Comparison of ENCODE assay signal across 11 cellular contexts in the genomic region with DNA sequence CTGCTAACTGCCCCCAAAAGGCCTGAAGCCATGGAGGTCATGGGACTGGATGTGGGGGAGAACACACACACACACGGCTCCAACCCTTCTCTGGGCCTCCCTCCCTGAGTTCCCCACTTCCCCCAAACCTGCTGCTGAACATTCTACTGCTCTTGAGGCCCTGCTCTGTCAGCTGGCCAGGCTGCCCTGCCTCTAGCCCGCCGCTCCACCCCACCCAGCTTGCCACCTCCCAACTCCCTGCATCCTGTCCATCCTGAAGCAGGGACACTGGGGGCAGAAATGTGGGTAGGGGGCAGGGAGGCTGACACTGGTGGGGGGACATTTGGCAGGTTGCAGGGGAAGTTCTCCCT. TPM values are rescaled to one million over a fixed set of nuclear protein-coding genes. Genes with fewer than 3 reads are reported as not detected.
DNase-seq lines count a peak whose midpoint lies in the region; ATAC-seq, FAIRE-seq and TF ChIP-seq lines count a peak whose summit lies in the region.
"Had no signal": no experiment of that assay in that cellular context is flagged by ENCODE, and none has a peak within 500 bp of the region (broad histone marks: within the 10 kb centered on the region; RNA-seq: fewer than 3 reads in every experiment).

No MANE protein-coding gene starts in this region.

- peaks cover 12% of the 10 kb centered on the region for H3K23me2 ChIP-seq in H9 (ENCODE audit: insufficient read length, low read depth, low read length, poor library complexity, severe bottlenecking)

- H3T11ph ChIP-seq in H9 (ENCODE audit: low read length): no peak overlapping the region

- peaks cover 40 to 69% of the 10 kb centered on the region in 2 donors for H3K27me3 Mint-ChIP-seq in CD4-positive, alpha-beta memory T cell
- H3K27me3 Mint-ChIP-seq in H9 (ENCODE audit: low read depth) (peaks cover 88% of the 10 kb centered on the region), astrocyte (ENCODE audit: low read depth, unreplicated experiment) (peaks cover 78% of the 10 kb centered on the region)
- peaks cover 40 to 87% (median 50%) of the 10 kb centered on the region in 5 donors for H3K27me3 Mint-ChIP-seq in naive thymus-derived CD8-positive, alpha-beta T cell

- no peak overlapping the region for H4K8ac ChIP-seq in H9 (replicated peaks; ENCODE audit: insufficient read length, low read depth, low read length)

- no peaks in the 10 kb centered on the region for H3K79me1 ChIP-seq in H9 (ENCODE audit: insufficient read depth, low read depth, low read length, poor library complexity, severe bottlenecking)

- no peak overlapping the region for H3K18ac ChIP-seq in H9 (ENCODE audit: insufficient read length, low read depth, low read length)

- no peaks in the 10 kb centered on the region for H3K9me3 Mint-ChIP-seq in CD4-positive, alpha-beta memory T cell
- no peaks in the 10 kb centered on the region; a peak in 1 of 5 replicates for H3K9me3 Mint-ChIP-seq in H9
- H3K9me3 Mint-ChIP-seq in astrocyte (ENCODE audit: unreplicated experiment): no peaks in the 10 kb centered on the region
- peaks cover 0 to 3% (median 0%) of the 10 kb centered on the region in 9 donors for H3K9me3 Mint-ChIP-seq in naive thymus-derived CD8-positive, alpha-beta T cell

- no peak overlapping the region for H3K27ac Mint-ChIP-seq in CD4-positive, alpha-beta memory T cell
- H3K27ac Mint-ChIP-seq in H9 (no peak overlapping the region), astrocyte (ENCODE audit: unreplicated experiment) (no peak overlapping the region)
- H3K27ac Mint-ChIP-seq in naive thymus-derived CD8-positive, alpha-beta T cell: peak overlapping the region in 1 of 10 donors; percentile 34

- peak overlapping the region in 7 of 8 donors; percentile 34 to 89 (median 82) for H3K4me3 Mint-ChIP-seq in CD4-positive, alpha-beta memory T cell
- H3K4me3 Mint-ChIP-seq in H9: peak overlapping the region; percentile 67 to 89; a peak in 4 of 5 replicates
- peak overlapping the region; percentile 40 for H3K4me3 Mint-ChIP-seq in astrocyte (ENCODE audit: unreplicated experiment)
- peak overlapping the region in 7 of 10 donors; percentile 60 to 90 (median 84) for H3K4me3 Mint-ChIP-seq in naive thymus-derived CD8-positive, alpha-beta T cell

- H3K27ac ChIP-seq in CD4-positive, alpha-beta memory T cell (ENCODE audit: low read depth, low read length): no peak overlapping the region
- no peak overlapping the region for H3K27ac ChIP-seq in H9 (ENCODE audit: insufficient read length, low read depth, low read length)
- H3K27ac ChIP-seq in astrocyte (ENCODE audit: low read depth, low read length): no peak overlapping the region

- no peak overlapping the region for H4K5ac ChIP-seq in H9 (ENCODE audit: insufficient read length, low read depth, low read length)

- peaks cover 8% of the 10 kb centered on the region for H3K4me1 ChIP-seq in CD4-positive, alpha-beta memory T cell (ENCODE audit: insufficient read depth, low read length)
- peaks cover 3% of the 10 kb centered on the region; the same call in 1 of the 2 replicates for H3K4me1 ChIP-seq in H9 (ENCODE audit: insufficient read depth, low read length)
- peaks cover 7% of the 10 kb centered on the region for H3K4me1 ChIP-seq in astrocyte (ENCODE audit: insufficient read depth, low read length)

- H3K9ac ChIP-seq in H9 (ENCODE audit: extremely low read depth, insufficient read length, low read length) (no peak overlapping the region), astrocyte (ENCODE audit: low read length) (no peak overlapping the region)

- peaks cover 7 to 24% (median 13%) of the 10 kb centered on the region in 4 donors for H3K4me1 Mint-ChIP-seq in CD4-positive, alpha-beta memory T cell
- peaks cover 29 to 49% of the 10 kb centered on the region in 2 experiments for H3K4me1 Mint-ChIP-seq in H9
- H3K4me1 Mint-ChIP-seq in astrocyte (ENCODE audit: low read depth, unreplicated experiment): peaks cover 3% of the 10 kb centered on the region
- H3K4me1 Mint-ChIP-seq in naive thymus-derived CD8-positive, alpha-beta T cell: peaks cover 11 to 19% (median 12%) of the 10 kb centered on the region in 4 donors

- no peaks in the 10 kb centered on the region for H3K79me2 ChIP-seq in H9 (ENCODE audit: insufficient read depth, low read length)
- H3K79me2 ChIP-seq in astrocyte (ENCODE audit: insufficient read depth, low read length): no peaks in the 10 kb centered on the region

- intact Hi-C loops in CD4-positive, alpha-beta memory T cell (cut with micrococcal nuclease): no loop called here

- no peak overlapping the region for H3K23ac ChIP-seq in H9 (ENCODE audit: insufficient read length, low read depth, low read length)

- H3K36me3 ChIP-seq in CD4-positive, alpha-beta memory T cell (ENCODE audit: insufficient read depth, low read length): no peaks in the 10 kb centered on the region
- no peaks in the 10 kb centered on the region for H3K36me3 ChIP-seq in astrocyte (ENCODE audit: insufficient read depth, low read length)

- no peak for ATAC-seq in naive thymus-derived CD8-positive, alpha-beta T cell

- no CpG with 5 or more reads among the region's 3 CpGs for WGBS in H9 (ENCODE audit: extremely low coverage, insufficient read length, low lambda C conversion rate)

- H3K4ac ChIP-seq in H9 (ENCODE audit: low read depth, low read length): no peak overlapping the region

- no peak overlapping the region for H2BK5ac ChIP-seq in H9 (ENCODE audit: insufficient read length, low read length)

- peak overlapping the region in 1 of 2 donors; percentile 22 for H3K4me3 ChIP-seq in CD4-positive, alpha-beta memory T cell (ENCODE audit: low read length in 2 of 2)
- H3K4me3 ChIP-seq in astrocyte (ENCODE audit: insufficient read depth, low read depth, low read length): no peak overlapping the region

- peaks cover 4% of the 10 kb centered on the region for H4K20me1 ChIP-seq in H9 (ENCODE audit: control insufficient read depth, insufficient read depth, insufficient read length)
- H4K20me1 ChIP-seq in astrocyte (ENCODE audit: insufficient read depth, low read length): peaks cover 13% of the 10 kb centered on the region

- no peak overlapping the region for H4K91ac ChIP-seq in H9 (ENCODE audit: insufficient read length, low read depth, low read length)

- no peaks in the 10 kb centered on the region for H3K36me3 Mint-ChIP-seq in CD4-positive, alpha-beta memory T cell
- H3K36me3 Mint-ChIP-seq in H9 (ENCODE audit: insufficient read depth in 1 of 3, low read depth in 3 of 3): no peaks in the 10 kb centered on the region; a peak in 2 of 7 replicates
- H3K36me3 Mint-ChIP-seq in astrocyte (ENCODE audit: low read depth, unreplicated experiment): no peaks in the 10 kb centered on the region
- H3K36me3 Mint-ChIP-seq in naive thymus-derived CD8-positive, alpha-beta T cell: peaks cover 0 to 14% (median 0%) of the 10 kb centered on the region in 3 donors

- POLR2A ChIA-PET in CD4-positive, alpha-beta memory T cell (lab: Charles Lee; ENCODE audit: partially characterized antibody): interaction anchor here (0.9 kb wide), 1 partner anchor 8 kb away, joined by 4 read pairs; no protein-coding TSS in a partner anchor
- POLR2A ChIA-PET in naive thymus-derived CD8-positive, alpha-beta T cell (lab: Charles Lee): no interaction called here

- no peak overlapping the region for H3K56ac ChIP-seq in H9 (ENCODE audit: insufficient read length, low read depth, low read length)

- H3K4me2 ChIP-seq in H9 (ENCODE audit: insufficient read depth, insufficient read length, low read length): peak overlapping the region; percentile 48
- no peak overlapping the region for H3K4me2 ChIP-seq in astrocyte (ENCODE audit: low read length)

- no peak overlapping the region for H2AK5ac ChIP-seq in H9 (ENCODE audit: insufficient read length, low read length)

- no peak overlapping the region for H3K14ac ChIP-seq in H9 (ENCODE audit: insufficient read depth, low read length)

- H3K27me3 ChIP-seq in CD4-positive, alpha-beta memory T cell (ENCODE audit: insufficient read depth, low read length): peaks cover 34% of the 10 kb centered on the region
- H3K27me3 ChIP-seq in H9 (ENCODE audit: insufficient read depth, low read length) (peaks cover 19% of the 10 kb centered on the region), astrocyte (ENCODE audit: insufficient read depth, low read length) (peaks cover 65% of the 10 kb centered on the region)

- H2BK15ac ChIP-seq in H9 (ENCODE audit: low read depth, low read length): no peak overlapping the region

- no peak overlapping the region for H2BK20ac ChIP-seq in H9 (ENCODE audit: low read depth, low read length, poor library complexity, severe bottlenecking)

- H3K9me3 ChIP-seq in CD4-positive, alpha-beta memory T cell (ENCODE audit: control insufficient read depth in 1 of 2, low read length in 2 of 2): no peaks in the 10 kb centered on the region
- H3K9me3 ChIP-seq in H9 (ENCODE audit: control insufficient read depth, low read depth, low read length) (no peaks in the 10 kb centered on the region), astrocyte (ENCODE audit: insufficient read depth, low read depth, low read length) (no peaks in the 10 kb centered on the region)

- no peak overlapping the region for H2AFZ ChIP-seq in H9 (ENCODE audit: low read length)
- no peak overlapping the region for H2AFZ ChIP-seq in astrocyte (ENCODE audit: low read depth, low read length)

- no peak overlapping the region for H2BK12ac ChIP-seq in H9 (ENCODE audit: insufficient read length, low read depth, low read length)

- CTCF ChIA-PET in CD4-positive, alpha-beta memory T cell (lab: Charles Lee; ENCODE audit: partially characterized antibody): no interaction called here

- no peak overlapping the region for H2BK120ac ChIP-seq in H9 (ENCODE audit: low read depth, low read length, poor library complexity, severe bottlenecking)

- no peak for TF ChIP-seq CTCF in H9 (conservative IDR thresholded peaks at IDR 0.05)
- TF ChIP-seq CTCF in astrocyte (IDR thresholded peaks at IDR 0.05; ENCODE audit: insufficient read depth, low read depth, low read length): no peak

- FAIRE-seq in astrocyte (lab: Jason Lieb, UNC): no peak

- no peak for DNase-seq in CD4-positive, alpha-beta memory T cell
- DNase-seq in H9 (no peak), astrocyte (ENCODE audit: low read depth) (no peak), NCI-H1092 treated with DMSO at 0.1 percent for 48 hours (lab: John Stamatoyannopoulos, UW) (no peak), H4 (ENCODE audit: low spot score) (no peak), activated gamma-delta T cell treated with Interleukin-2 at 50 U/mL for 16 hours (no peak)
- DNase-seq in naive thymus-derived CD8-positive, alpha-beta T cell: peak in 1 of 10 donors; percentile 45
- DNase-seq: COR-L47, glutamatergic neuron, HCEC 1CT had no signal

RNA-seq across cellular contexts. Expression of a gene that starts 1.0 kb away (rescaled TPM):
- not detected for total RNA-seq in CD4-positive, alpha-beta memory T cell
- polyA plus RNA-seq in CD4-positive, alpha-beta memory T cell: not detected
- total RNA-seq in H9 (2021) (0.88 and 0.92 TPM in 2 replicates), astrocyte (0.19 and 0.30 TPM in 2 replicates)
- total RNA-seq in naive thymus-derived CD8-positive, alpha-beta T cell: not detected
- polyA plus RNA-seq in naive thymus-derived CD8-positive, alpha-beta T cell: not detected
- 0.60 and 1.1 TPM in 2 replicates for total RNA-seq in H4 (2014; rRNA removed; shearing (Covaris generic))
- total RNA-seq: skeletal muscle tissue had no signal

RNA-seq across cellular contexts. Expression of a gene that starts 13.9 kb away (rescaled TPM):
- not detected for total RNA-seq in CD4-positive, alpha-beta memory T cell
- under 1 TPM; 0.10 to 0.24 TPM for polyA plus RNA-seq in CD4-positive, alpha-beta memory T cell
- total RNA-seq in H9 (2021) (7.2 and 7.3 TPM in 2 replicates), astrocyte (72.6 and 96.0 TPM in 2 replicates)
- not detected for total RNA-seq in naive thymus-derived CD8-positive, alpha-beta T cell
- under 1 TPM in 2 of 3 donors, not detected in 1; 0.11 to 0.28 TPM for polyA plus RNA-seq in naive thymus-derived CD8-positive, alpha-beta T cell
- 52.2 and 72.8 TPM in 2 replicates for total RNA-seq in H4 (2014; rRNA removed; shearing (Covaris generic))

RNA-seq across cellular contexts. Expression of a gene that starts 52.1 kb away (rescaled TPM):
- 100 to 1,000 TPM; 927 to 960 TPM for total RNA-seq in CD4-positive, alpha-beta memory T cell
- polyA plus RNA-seq in CD4-positive, alpha-beta memory T cell: 10 to 100 TPM in 1 of 2 donors, 1 to 10 TPM in 1; 10.0 to 44.3 TPM
- 529 and 538 TPM in 2 replicates for total RNA-seq in H9 (2021)
- total RNA-seq in astrocyte: 258 TPM in 2 replicates
- 1,000 to 10,000 TPM; 1,031 to 1,044 TPM for total RNA-seq in naive thymus-derived CD8-positive, alpha-beta T cell
- polyA plus RNA-seq in naive thymus-derived CD8-positive, alpha-beta T cell: 10 to 100 TPM; 27.3 to 38.7 (median 28.2) TPM
- 128 and 155 TPM in 2 replicates for total RNA-seq in H4 (2014; rRNA removed; shearing (Covaris generic))
